ENCODE assay signal across 1 cellular context in the genomic region with DNA sequence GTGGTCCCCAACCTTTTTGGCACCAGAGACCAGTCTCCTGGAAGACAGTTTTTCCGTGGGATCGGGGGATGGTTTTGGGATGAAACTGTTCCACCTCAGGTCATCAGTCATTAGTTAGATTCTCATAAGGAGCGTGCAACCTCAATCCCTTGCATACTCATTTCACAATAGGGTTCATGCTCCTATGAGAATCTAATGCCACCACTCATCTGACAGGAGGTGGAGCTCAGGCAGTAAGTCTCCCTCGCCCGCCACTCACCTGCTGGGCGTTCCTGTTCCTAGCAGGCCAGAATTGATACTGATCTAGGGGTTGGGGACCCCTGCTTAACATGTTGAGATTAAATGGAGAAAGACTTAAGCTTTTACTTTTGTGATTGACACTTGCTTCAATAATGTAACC.
TF ChIP-seq lines count a peak whose summit lies in the region.

No MANE protein-coding gene starts in this region.

TF ChIP-seq in K562, 482 proteins besides CTCF, POLR2A, EP300 and RAD21:
- TF ChIP-seq RBFOX2 (IDR thresholded peaks at IDR 0.05; ENCODE audit: low read depth, low read length) (peak; percentile 48; the same call in 1 of the 2 replicates), ADNP (tag; IDR thresholded peaks at IDR 0.05) (no peak), CCAR2 (IDR thresholded peaks at IDR 0.05; ENCODE audit: low read depth, low read length) (no peak), SUPT5H (IDR thresholded peaks at IDR 0.05) (peak; percentile 17; the same call in 1 of the 2 replicates), POLR2B (IDR thresholded peaks at IDR 0.05; ENCODE audit: low read depth, partially characterized antibody) (peak; percentile 35), SMARCA4 (IDR thresholded peaks at IDR 0.05) (no peak), CEBPB (tag; IDR thresholded peaks at IDR 0.05) (0 out of 2 replicates have a peak, but pooled peaks have one; percentile 11)
- TF ChIP-seq, protein P1, sequence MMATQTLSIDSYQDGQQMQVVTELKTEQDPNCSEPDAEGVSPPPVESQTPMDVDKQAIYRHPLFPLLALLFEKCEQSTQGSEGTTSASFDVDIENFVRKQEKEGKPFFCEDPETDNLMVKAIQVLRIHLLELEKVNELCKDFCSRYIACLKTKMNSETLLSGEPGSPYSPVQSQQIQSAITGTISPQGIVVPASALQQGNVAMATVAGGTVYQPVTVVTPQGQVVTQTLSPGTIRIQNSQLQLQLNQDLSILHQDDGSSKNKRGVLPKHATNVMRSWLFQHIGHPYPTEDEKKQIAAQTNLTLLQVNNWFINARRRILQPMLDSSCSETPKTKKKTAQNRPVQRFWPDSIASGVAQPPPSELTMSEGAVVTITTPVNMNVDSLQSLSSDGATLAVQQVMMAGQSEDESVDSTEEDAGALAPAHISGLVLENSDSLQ (IDR thresholded peaks at IDR 0.05): peak; percentile 54
